13 cellular contexts compared by ENCODE assay signal in the genomic region with DNA sequence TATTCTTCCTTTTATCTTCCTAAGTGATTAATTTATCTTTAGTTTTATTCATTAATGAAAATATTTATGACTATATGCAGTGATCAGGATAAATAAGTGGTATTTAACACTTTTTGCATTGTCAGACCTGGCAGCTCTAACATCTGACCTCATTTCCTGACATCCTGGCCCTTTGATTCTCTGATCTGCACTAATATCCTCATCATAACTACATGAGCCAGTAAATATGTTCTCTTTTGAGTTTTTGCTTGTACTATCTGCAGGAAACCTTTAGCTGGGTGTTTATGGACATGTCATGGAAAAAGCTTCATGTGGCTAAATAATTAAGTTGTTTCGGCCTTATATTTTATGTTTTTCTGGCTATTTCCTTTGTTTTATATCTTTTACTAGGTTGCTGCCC. TPM values are rescaled to one million over a fixed set of nuclear protein-coding genes. Genes with fewer than 3 reads are reported as not detected.
DNase-seq lines count a peak whose midpoint lies in the region; ATAC-seq and TF ChIP-seq lines count a peak whose summit lies in the region.
"Had no signal": no experiment of that assay in that cellular context is flagged by ENCODE, and none has a peak within 500 bp of the region (broad histone marks: within the 10 kb centered on the region; RNA-seq: fewer than 3 reads in every experiment).

No MANE protein-coding gene starts in this region.

- no peaks in the 10 kb centered on the region for H3K9me3 ChIP-seq in left ventricle myocardium inferior (replicated peaks)
- no peaks in the 10 kb centered on the region for H3K9me3 ChIP-seq in lower lobe of right lung
- no peaks in the 10 kb centered on the region for H3K9me3 ChIP-seq in uterus
- H3K9me3 ChIP-seq: BE2C had no signal

- peaks cover 42% of the 10 kb centered on the region for H3K4me1 Mint-ChIP-seq in activated naive CD8-positive, alpha-beta T cell treated with anti-CD3 and anti-CD28 coated beads, Interleukin-2, amount 10 ng/mL, durations not matched to agents 7 days and 5 days

- H3K36me3 Mint-ChIP-seq in activated naive CD8-positive, alpha-beta T cell treated with anti-CD3 and anti-CD28 coated beads, Interleukin-2, amount 10 ng/mL, durations not matched to agents 7 days and 5 days: peaks cover 24% of the 10 kb centered on the region

- H3K27me3 Mint-ChIP-seq in activated naive CD8-positive, alpha-beta T cell treated with anti-CD3 and anti-CD28 coated beads, Interleukin-2, amount 10 ng/mL, durations not matched to agents 7 days and 5 days: no peaks in the 10 kb centered on the region

- H3K27ac ChIP-seq in left ventricle myocardium inferior (replicated peaks) (peak overlapping the region; percentile 79), lower lobe of right lung (peak overlapping the region; percentile 57), uterus (peak overlapping the region; percentile 1 to 78), substantia nigra (ENCODE audit: low read depth, low read length, poor library complexity, severe bottlenecking) (no peak overlapping the region)
- H3K27ac ChIP-seq: KMS-11 had no signal

- no peaks in the 10 kb centered on the region for H3K36me3 ChIP-seq in left ventricle myocardium inferior
- peaks cover 19% of the 10 kb centered on the region for H3K36me3 ChIP-seq in lower lobe of right lung
- H3K36me3 ChIP-seq in uterus: no peaks in the 10 kb centered on the region
- H3K36me3 ChIP-seq: BE2C had no signal

- H3K27ac Mint-ChIP-seq in activated naive CD8-positive, alpha-beta T cell treated with anti-CD3 and anti-CD28 coated beads, Interleukin-2, amount 10 ng/mL, durations not matched to agents 7 days and 5 days: peak overlapping the region; percentile 23
- H3K27ac Mint-ChIP-seq: nephron had no signal

- no peak overlapping the region for H3K4me3 Mint-ChIP-seq in activated naive CD8-positive, alpha-beta T cell treated with anti-CD3 and anti-CD28 coated beads, Interleukin-2, amount 10 ng/mL, durations not matched to agents 7 days and 5 days
- H3K4me3 Mint-ChIP-seq: nephron had no signal

- no peak for TF ChIP-seq POLR2A in uterus (IDR thresholded peaks at IDR 0.05)

- H3K4me3 ChIP-seq in left ventricle myocardium inferior: no peak overlapping the region
- H3K4me3 ChIP-seq in lower lobe of right lung: no peak overlapping the region
- H3K4me3 ChIP-seq in uterus: no peak overlapping the region

- DNase-seq in left ventricle myocardium inferior (no peak), Right ventricle myocardium inferior (ENCODE audit: missing footprints) (no peak), lower lobe of right lung (no peak), uterus (no peak), putamen (ENCODE audit: low spot score) (no peak), substantia nigra (lab: John Stamatoyannopoulos, UW) (no peak)
- no peak for DNase-seq in activated naive CD8-positive, alpha-beta T cell treated with anti-CD3 and anti-CD28 coated beads, Interleukin-2, amount 10 ng/mL, durations not matched to agents 7 days and 5 days
- DNase-seq in stimulated activated naive CD8-positive, alpha-beta T cell treated with anti-CD3 and anti-CD28 coated beads, Interleukin-15, Interleukin-2, amounts not matched to agents 100 U/mL and 50 U/mL, for 24 hours: no peak
- DNase-seq: BE2C; NK-92 treated with Interleukin-12 subunit alpha and Interleukin-12 subunit beta, amount 100 ng/mL, for 24 hours; small intestine had no signal

- TF ChIP-seq CTCF in left ventricle myocardium inferior (IDR thresholded peaks at IDR 0.05; ENCODE audit: borderline replicate concordance) (no peak), lower lobe of right lung (IDR thresholded peaks at IDR 0.05) (no peak), uterus (IDR thresholded peaks at IDR 0.05) (no peak)

- ATAC-seq in Right ventricle myocardium inferior (no peak), lower lobe of right lung (no peak)
- ATAC-seq in activated naive CD8-positive, alpha-beta T cell treated with anti-CD3 and anti-CD28 coated beads, Interleukin-2, amount 10 ng/mL, durations not matched to agents 7 days and 5 days (ENCODE audit: low read depth): peak; percentile 63
- no peak for ATAC-seq in stimulated activated naive CD8-positive, alpha-beta T cell treated with anti-CD3 and anti-CD28 coated beads, Interleukin-15, Interleukin-2, amounts not matched to agents 100 U/mL and 50 U/mL, for 24 hours

- peaks cover 90% of the 10 kb centered on the region for H3K4me1 ChIP-seq in left ventricle myocardium inferior
- H3K4me1 ChIP-seq in lower lobe of right lung: peaks cover 59% of the 10 kb centered on the region
- H3K4me1 ChIP-seq in uterus: no peaks in the 10 kb centered on the region
- H3K4me1 ChIP-seq: BE2C had no signal

- POLR2A ChIA-PET in activated naive CD8-positive, alpha-beta T cell treated with anti-CD3 and anti-CD28 coated beads, Interleukin-2, amount 10 ng/mL, durations not matched to agents 7 days and 5 days (lab: Charles Lee): interaction anchor here (0.9 to 1.5 kb wide), 2 partner anchors 10 to 21 kb away, joined by 3 to 10 read pairs; a partner anchor contains a TSS

- H3K27me3 ChIP-seq in left ventricle myocardium inferior (ENCODE audit: low read depth): no peaks in the 10 kb centered on the region
- H3K27me3 ChIP-seq in lower lobe of right lung (ENCODE audit: low read depth): no peaks in the 10 kb centered on the region
- no peaks in the 10 kb centered on the region for H3K27me3 ChIP-seq in uterus
- H3K27me3 ChIP-seq: BE2C had no signal

- intact Hi-C loops in left ventricle myocardium inferior (cut with micrococcal nuclease) (no loop called here), Right ventricle myocardium inferior (cut with DNase I) (no loop called here), lower lobe of right lung (cut with DNase I) (no loop called here), uterus (cut with DNase I; ENCODE audit: low total_unique reads) (no loop called here)

- no peaks in the 10 kb centered on the region for H3K9me3 Mint-ChIP-seq in activated naive CD8-positive, alpha-beta T cell treated with anti-CD3 and anti-CD28 coated beads, Interleukin-2, amount 10 ng/mL, durations not matched to agents 7 days and 5 days
- H3K9me3 Mint-ChIP-seq: nephron had no signal

RNA-seq across cellular contexts. Expression of a gene that starts 10.5 kb away (rescaled TPM):
- total RNA-seq in left ventricle myocardium inferior (20.0 TPM), Right ventricle myocardium inferior (21.2 TPM), lower lobe of right lung (87.3 TPM), uterus (100 to 1,000 TPM; 119 to 361 (median 164) TPM)
- 100 to 1,000 TPM; 150 to 152 TPM for total RNA-seq in activated naive CD8-positive, alpha-beta T cell treated with anti-CD3 and anti-CD28 coated beads, Interleukin-2, amount 10 ng/mL, durations not matched to agents 7 days and 5 days

RNA-seq across cellular contexts. Expression of a gene that starts 20.3 kb away (rescaled TPM):
- total RNA-seq in left ventricle myocardium inferior (12.2 TPM), Right ventricle myocardium inferior (9.7 TPM), lower lobe of right lung (21.4 TPM), uterus (10 to 100 TPM in 3 of 4 donors, 1 to 10 TPM in 1; 7.4 to 20.0 (median 15.7) TPM)
- total RNA-seq in activated naive CD8-positive, alpha-beta T cell treated with anti-CD3 and anti-CD28 coated beads, Interleukin-2, amount 10 ng/mL, durations not matched to agents 7 days and 5 days: 10 to 100 TPM; 50.9 to 55.5 TPM

RNA-seq across cellular contexts. Expression of a gene that starts 29.2 kb away (rescaled TPM):
- total RNA-seq in left ventricle myocardium inferior: 23.0 TPM
- total RNA-seq in Right ventricle myocardium inferior: 23.9 TPM
- total RNA-seq in activated naive CD8-positive, alpha-beta T cell treated with anti-CD3 and anti-CD28 coated beads, Interleukin-2, amount 10 ng/mL, durations not matched to agents 7 days and 5 days: 10 to 100 TPM; 52.5 to 53.0 TPM
- 51.3 TPM for total RNA-seq in lower lobe of right lung
- total RNA-seq in uterus: 10 to 100 TPM; 49.7 to 82.6 (median 66.0) TPM

RNA-seq across cellular contexts. Expression of a gene that starts 42.5 kb away (rescaled TPM):
- total RNA-seq in left ventricle myocardium inferior (118 TPM), Right ventricle myocardium inferior (80.2 TPM), lower lobe of right lung (20.0 TPM), uterus (10 to 100 TPM; 29.1 to 44.7 (median 32.1) TPM)
- total RNA-seq in activated naive CD8-positive, alpha-beta T cell treated with anti-CD3 and anti-CD28 coated beads, Interleukin-2, amount 10 ng/mL, durations not matched to agents 7 days and 5 days: 1 to 10 TPM; 1.1 to 1.3 TPM
